8 cellular contexts compared by ENCODE assay signal in the genomic region with DNA sequence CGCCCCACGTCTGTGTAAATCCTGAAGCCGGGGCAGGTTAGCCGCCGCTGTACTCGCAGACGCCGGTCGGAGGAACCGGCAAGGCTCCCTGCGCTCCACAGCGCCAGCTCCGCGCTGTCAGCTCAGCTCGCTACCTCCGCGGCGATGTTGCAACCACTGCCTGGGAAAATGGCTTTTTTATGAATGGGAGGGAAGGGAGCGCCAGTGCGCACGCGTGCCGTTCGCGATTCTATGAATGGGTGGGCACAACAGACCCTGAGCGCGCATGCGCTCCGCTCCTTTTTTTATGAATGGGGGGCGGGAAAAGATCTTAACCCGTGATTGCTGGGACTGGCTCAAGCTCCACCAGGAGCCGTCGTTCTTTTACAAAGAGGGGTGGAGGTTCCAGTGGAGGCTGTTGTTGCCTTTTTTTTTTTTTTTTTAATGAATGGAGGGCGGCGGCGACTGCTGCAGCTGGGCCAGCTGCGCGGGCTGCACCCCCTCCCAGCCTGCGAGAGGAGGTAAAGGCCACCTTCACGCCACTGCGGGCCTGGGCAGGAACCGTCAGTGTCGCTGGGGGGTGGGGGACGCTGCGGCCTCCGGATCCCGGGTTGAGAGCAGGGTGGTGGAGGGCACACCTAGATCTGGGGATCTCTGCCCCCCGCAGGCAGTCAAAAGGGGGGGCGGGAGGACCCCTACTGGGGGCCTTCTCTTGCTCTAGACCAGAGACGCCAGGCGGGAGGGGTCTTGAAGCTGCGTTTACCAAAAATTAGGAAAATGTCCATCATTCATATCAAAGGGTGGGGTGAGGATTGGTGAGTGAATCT. TPM values are rescaled to one million over a fixed set of nuclear protein-coding genes. Genes with fewer than 3 reads are reported as not detected.
A peak's percentile ranks its signal among the peaks of the same experiment; 100 is the strongest.
DNase-seq lines count a peak whose midpoint lies in the region; ATAC-seq and TF ChIP-seq lines count a peak whose summit lies in the region.

A gene with protein sequence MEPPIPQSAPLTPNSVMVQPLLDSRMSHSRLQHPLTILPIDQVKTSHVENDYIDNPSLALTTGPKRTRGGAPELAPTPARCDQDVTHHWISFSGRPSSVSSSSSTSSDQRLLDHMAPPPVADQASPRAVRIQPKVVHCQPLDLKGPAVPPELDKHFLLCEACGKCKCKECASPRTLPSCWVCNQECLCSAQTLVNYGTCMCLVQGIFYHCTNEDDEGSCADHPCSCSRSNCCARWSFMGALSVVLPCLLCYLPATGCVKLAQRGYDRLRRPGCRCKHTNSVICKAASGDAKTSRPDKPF (minus strand): TSS at position 151 of the 806 bp plus-strand sequence. CDS start 9,913 bp downstream, outside the sequence.

- H3K79me2 ChIP-seq in mammary epithelial cell (ENCODE audit: insufficient read depth, low read length): peaks cover 82% of the 10 kb centered on the region

- peak within 1 kb of the TSS; percentile 86 for H2AFZ ChIP-seq in mammary epithelial cell (ENCODE audit: low read depth, low read length)

- BruUV-seq in A673 (replicated peaks; lab: Mats Ljungman, UMichigan) (no TSS peak), mammary epithelial cell (replicated peaks; lab: Mats Ljungman, UMichigan) (no TSS peak)

- H3K27ac ChIP-seq in A673 (ENCODE audit: low read depth, low read length, poor library complexity, severe bottlenecking): peak within 1 kb of the TSS; percentile 98
- peak within 1 kb of the TSS; percentile 77 for H3K27ac ChIP-seq in WERI-Rb-1
- peak within 1 kb of the TSS; percentile 81 for H3K27ac ChIP-seq in mammary epithelial cell (ENCODE audit: insufficient read depth, low read depth, low read length)
- peak within 1 kb of the TSS; percentile 42 to 90 (median 72) for H3K27ac ChIP-seq in skin epidermis

- intact Hi-C loops in A673 (cut with micrococcal nuclease; ENCODE audit: unreplicated experiment) (loop anchor here (1.0 to 10.0 kb wide), 7 partner anchors 32 to 550 kb away; no protein-coding TSS in a partner anchor), mammary epithelial cell (cut with micrococcal nuclease) (loop anchor here (1.0 to 10.0 kb wide), 6 partner anchors 32 to 372 kb away; no protein-coding TSS in a partner anchor)

- in situ Hi-C loops in mammary epithelial cell (cut with MboI; ENCODE audit: low sequenced_read_pairs in 2 of 2): loop anchor here in 1 of 2 donors (10.0 to 25.0 kb wide), 2 partner anchors 163 to 220 kb away; no protein-coding TSS in a partner anchor

- DNase-seq in A673 (ENCODE audit: low spot score) (peak; percentile 99), NCI-H2171 (lab: John Stamatoyannopoulos, UW) (peak; percentile 86), WERI-Rb-1 (peak; percentile 97), mammary epithelial cell (peak; percentile 98), iPS-NIHi11 (ENCODE audit: low spot score) (peak; percentile 87)

- H3K9me3 ChIP-seq in A673 (ENCODE audit: low read depth, low read length, poor library complexity, severe bottlenecking): no peaks in the 10 kb centered on the region
- H3K9me3 ChIP-seq in WERI-Rb-1 (ENCODE audit: severe bottlenecking): no peaks in the 10 kb centered on the region
- H3K9me3 ChIP-seq in mammary epithelial cell (replicated peaks; ENCODE audit: insufficient read depth, low read length): no peaks in the 10 kb centered on the region

- TF ChIP-seq CTCF in A673 (conservative IDR thresholded peaks at IDR 0.05; ENCODE audit: low read depth, low read length): no peak; the same call in 1 of the 2 replicates
- TF ChIP-seq CTCF in WERI-Rb-1 (IDR thresholded peaks at IDR 0.05; ENCODE audit: low read depth, low read length): 0 out of 2 replicates have a peak, but pooled peaks have one; percentile 4
- peak in 1 of 2 donors; percentile 29 for TF ChIP-seq CTCF in mammary epithelial cell (conservative IDR thresholded peaks at IDR 0.05 in 1 of 2, IDR thresholded peaks at IDR 0.05 in 1 of 2; ENCODE audit: extremely low read depth in 1 of 2, insufficient read depth in 1 of 2, low read depth in 1 of 2, low read length in 2 of 2)

- ATAC-seq in GM18867 (IDR thresholded peaks at IDR 0.05; ENCODE audit: unreplicated experiment) (peak; percentile 89), HG03103 (IDR thresholded peaks at IDR 0.05; ENCODE audit: low read depth, unreplicated experiment) (peak; percentile 74)

- dilution Hi-C loops in mammary epithelial cell (cut with HindIII; ENCODE audit: low sequenced_read_pairs): no loop called here

- WGBS in mammary epithelial cell (ENCODE audit: low coverage, missing lambda C conversion rate): 4% methylated on average over 15 of the region's 52 CpGs

- CTCF ChIA-PET in A673 (lab: Charles Lee): interaction anchor here (0.6 to 1.2 kb wide), 3 partner anchors 9 to 352 kb away, joined by 4 to 5 read pairs (median 5); no protein-coding TSS in a partner anchor
- CTCF ChIA-PET in mammary epithelial cell (lab: Charles Lee; ENCODE audit: low non-redundant PET): interaction anchor here (0.6 to 0.8 kb wide), 4 partner anchors 223 to 330 kb away, joined by 3 to 8 read pairs (median 4); no protein-coding TSS in a partner anchor

- peak within 1 kb of the TSS; percentile 98 for H3K4me2 ChIP-seq in mammary epithelial cell (ENCODE audit: insufficient read depth, low read depth, low read length)

- H3K9ac ChIP-seq in mammary epithelial cell (ENCODE audit: insufficient read depth, low read length): peak within 1 kb of the TSS; percentile 92

- no peaks in the 10 kb centered on the region for H3K36me3 ChIP-seq in A673 (ENCODE audit: insufficient read depth, low read length, poor library complexity, severe bottlenecking)
- no peaks in the 10 kb centered on the region for H3K36me3 ChIP-seq in WERI-Rb-1
- no peaks in the 10 kb centered on the region for H3K36me3 ChIP-seq in mammary epithelial cell (ENCODE audit: insufficient read depth, low read length)

- H3K4me1 ChIP-seq in A673 (ENCODE audit: insufficient read depth, low read length, poor library complexity, severe bottlenecking) (peaks cover 61% of the 10 kb centered on the region), mammary epithelial cell (ENCODE audit: insufficient read depth, low read length) (peaks cover 42% of the 10 kb centered on the region)

- no peaks in the 10 kb centered on the region for H3K27me3 ChIP-seq in A673 (replicated peaks; ENCODE audit: insufficient read depth, low read depth, low read length, poor library complexity)
- peaks cover 8% of the 10 kb centered on the region for H3K27me3 ChIP-seq in WERI-Rb-1 (ENCODE audit: insufficient read depth, low read depth, severe bottlenecking)
- no peaks in the 10 kb centered on the region for H3K27me3 ChIP-seq in mammary epithelial cell (ENCODE audit: insufficient read depth, low read length)

- H3K4me3 ChIP-seq in A673 (ENCODE audit: low read depth, low read length, poor library complexity, severe bottlenecking) (peak within 1 kb of the TSS; percentile 77), WERI-Rb-1 (ENCODE audit: low read depth, low read length) (peak within 1 kb of the TSS; percentile 55), mammary epithelial cell (replicated peaks in 1 of 3; ENCODE audit: insufficient read depth in 1 of 3, low read depth in 2 of 3, low read length in 3 of 3) (peak within 1 kb of the TSS; percentile 78 to 99 (median 79)), skin epidermis (peak within 1 kb of the TSS; percentile 51 to 72 (median 58))

- POLR2A ChIA-PET in A673 (lab: Charles Lee; ENCODE audit: low non-redundant PET): interaction anchor here (0.7 kb wide), 1 partner anchor 9 kb away, joined by 4 read pairs; no protein-coding TSS in a partner anchor

- H4K20me1 ChIP-seq in mammary epithelial cell (ENCODE audit: insufficient read depth, low read length): no peaks in the 10 kb centered on the region

RNA-seq across cellular contexts. Expression of the gene that starts here (rescaled TPM):
- total RNA-seq in A673 (2021) (35.5 and 35.6 TPM in 2 replicates), mammary epithelial cell (10 to 100 TPM; 11.5 to 40.7 TPM)
- polyA plus RNA-seq in mammary epithelial cell: 12.0 TPM
- polyA minus RNA-seq in mammary epithelial cell: 59.3 TPM

Comparison
In these comparisons a context has a peak if more than half of its experiments do, and no peak if none do; other contexts are left out.
1. Peak in every context shown above with its lines: DNase-seq, ATAC-seq, H3K4me3 ChIP-seq and H3K27ac ChIP-seq.